1 cellular context compared by ENCODE assay signal in the genomic region with DNA sequence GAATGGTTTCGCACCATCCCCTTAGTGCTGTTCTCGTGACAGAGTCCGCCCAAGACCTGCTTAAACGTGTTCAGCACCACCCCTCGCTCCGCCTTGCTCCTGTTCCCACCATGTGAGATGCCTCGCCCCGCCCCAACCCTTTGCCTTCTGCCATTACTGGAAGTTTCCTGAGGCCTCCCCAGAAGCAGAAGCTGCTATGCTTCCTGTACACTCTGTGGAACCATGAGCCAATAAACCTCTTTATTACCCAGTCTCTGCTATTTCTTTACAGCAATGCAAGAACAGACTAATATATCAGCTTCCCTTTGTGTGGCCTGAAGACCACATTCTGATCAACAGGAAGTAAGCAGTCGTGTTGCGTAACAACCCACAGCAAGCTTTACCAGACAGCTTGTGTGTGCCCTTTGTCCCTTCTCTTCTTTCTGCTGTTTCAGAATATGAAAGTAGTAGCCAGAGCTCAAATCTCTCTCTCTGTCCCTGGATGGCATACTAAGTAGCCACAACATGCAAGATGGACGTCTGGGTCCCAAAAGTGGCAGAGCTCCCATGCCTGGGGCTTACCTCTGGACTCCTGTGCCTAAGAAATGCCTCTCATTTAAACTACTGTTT.
TF ChIP-seq lines count a peak whose summit lies in the region.

No MANE protein-coding gene starts in this region.

TF ChIP-seq in HepG2, 621 proteins besides CTCF, POLR2A, EP300 and RAD21 (continued from another document and continues in another):
- TF ChIP-seq, protein P1, sequence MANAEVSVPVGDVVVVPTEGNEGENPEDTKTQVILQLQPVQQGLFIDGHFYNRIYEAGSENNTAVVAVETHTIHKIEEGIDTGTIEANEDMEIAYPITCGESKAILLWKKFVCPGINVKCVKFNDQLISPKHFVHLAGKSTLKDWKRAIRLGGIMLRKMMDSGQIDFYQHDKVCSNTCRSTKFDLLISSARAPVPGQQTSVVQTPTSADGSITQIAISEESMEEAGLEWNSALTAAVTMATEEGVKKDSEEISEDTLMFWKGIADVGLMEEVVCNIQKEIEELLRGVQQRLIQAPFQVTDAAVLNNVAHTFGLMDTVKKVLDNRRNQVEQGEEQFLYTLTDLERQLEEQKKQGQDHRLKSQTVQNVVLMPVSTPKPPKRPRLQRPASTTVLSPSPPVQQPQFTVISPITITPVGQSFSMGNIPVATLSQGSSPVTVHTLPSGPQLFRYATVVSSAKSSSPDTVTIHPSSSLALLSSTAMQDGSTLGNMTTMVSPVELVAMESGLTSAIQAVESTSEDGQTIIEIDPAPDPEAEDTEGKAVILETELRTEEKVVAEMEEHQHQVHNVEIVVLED (CRISPR knock-in tag; IDR thresholded peaks at IDR 0.05; ENCODE audit: borderline replicate concordance): no peak
- TF ChIP-seq ZNF432 (CRISPR knock-in tag; IDR thresholded peaks at IDR 0.05; ENCODE audit: borderline replicate concordance) (no peak), NKX3-1 (CRISPR knock-in tag; IDR thresholded peaks at IDR 0.05) (no peak), ZNF740 (CRISPR knock-in tag; IDR thresholded peaks at IDR 0.05) (no peak), ZNF598 (CRISPR knock-in tag; IDR thresholded peaks at IDR 0.05; ENCODE audit: borderline replicate concordance) (no peak), REST (IDR thresholded peaks at IDR 0.05; ENCODE audit: borderline replicate concordance in 1 of 2, low read depth in 1 of 2, low read length in 2 of 2) (no peak), ZNF570 (CRISPR knock-in tag; IDR thresholded peaks at IDR 0.05; ENCODE audit: borderline replicate concordance) (no peak), MAFF (IDR thresholded peaks at IDR 0.05; ENCODE audit: low read depth, low read length) (no peak), KLF13 (CRISPR knock-in tag; IDR thresholded peaks at IDR 0.05) (no peak), ZNF770 (CRISPR knock-in tag; IDR thresholded peaks at IDR 0.05) (no peak), BATF2 (CRISPR knock-in tag; IDR thresholded peaks at IDR 0.05) (no peak), BRCA1 (CRISPR knock-in tag; IDR thresholded peaks at IDR 0.05) (no peak), HIVEP1 (CRISPR knock-in tag; IDR thresholded peaks at IDR 0.05) (no peak), SSRP1 (CRISPR knock-in tag; IDR thresholded peaks at IDR 0.05) (no peak), CCAR2 (optimal IDR thresholded peaks at IDR 0.05; ENCODE audit: low read depth, low read length) (no peak), ZNF230 (CRISPR knock-in tag; IDR thresholded peaks at IDR 0.05) (no peak), ZNF235 (CRISPR knock-in tag; IDR thresholded peaks at IDR 0.05; ENCODE audit: borderline replicate concordance) (no peak), ZNF772 (CRISPR knock-in tag; IDR thresholded peaks at IDR 0.05) (peak; percentile 83), RXRA (CRISPR knock-in tag; IDR thresholded peaks at IDR 0.05) (no peak; the same call in 1 of the 2 replicates), HNRNPK (IDR thresholded peaks at IDR 0.05; ENCODE audit: low read depth, low read length, poor library complexity, severe bottlenecking) (no peak), U2AF1 (optimal IDR thresholded peaks at IDR 0.05; ENCODE audit: low read depth, low read length) (no peak), SYNCRIP (IDR thresholded peaks at IDR 0.05; ENCODE audit: insufficient read depth, low read depth, low read length) (no peak), ZNF563 (CRISPR knock-in tag; IDR thresholded peaks at IDR 0.05) (no peak), ISX (CRISPR knock-in tag; conservative IDR thresholded peaks at IDR 0.05) (no peak), ZNF503 (CRISPR knock-in tag; IDR thresholded peaks at IDR 0.05) (no peak), ZBTB46 (CRISPR knock-in tag; IDR thresholded peaks at IDR 0.05; ENCODE audit: borderline replicate concordance) (no peak), AKAP8 (CRISPR knock-in tag; IDR thresholded peaks at IDR 0.05) (no peak), FOXA1 (IDR thresholded peaks at IDR 0.05) (no peak), FOXA1 (CRISPR knock-in tag; IDR thresholded peaks at IDR 0.05) (peak; percentile 46; the same call in 1 of the 2 replicates), PPARG (CRISPR knock-in tag; conservative IDR thresholded peaks at IDR 0.05) (peak; percentile 68), SOX13 (IDR thresholded peaks at IDR 0.05) (no peak), SOX13 (CRISPR knock-in tag; conservative IDR thresholded peaks at IDR 0.05 in 1 of 2, IDR thresholded peaks at IDR 0.05 in 1 of 2) (peak in 1 of 2 experiments; percentile 80; a peak in 2 of 4 replicates), ZSCAN29 (CRISPR knock-in tag; conservative IDR thresholded peaks at IDR 0.05) (no peak), ZNF737 (CRISPR knock-in tag; IDR thresholded peaks at IDR 0.05; ENCODE audit: borderline replicate concordance) (no peak), ZNF496 (CRISPR knock-in tag; IDR thresholded peaks at IDR 0.05; ENCODE audit: insufficient replicate concordance) (no peak), BHLHE40 (IDR thresholded peaks at IDR 0.05; ENCODE audit: low read length) (no peak), ZFP36L2 (CRISPR knock-in tag; IDR thresholded peaks at IDR 0.05) (no peak), ZNF768 (CRISPR knock-in tag; IDR thresholded peaks at IDR 0.05) (no peak), MXD3 (CRISPR knock-in tag; IDR thresholded peaks at IDR 0.05) (no peak), NRL (CRISPR knock-in tag; IDR thresholded peaks at IDR 0.05; ENCODE audit: borderline replicate concordance) (no peak), ZFP62 (CRISPR knock-in tag; IDR thresholded peaks at IDR 0.05) (no peak), ATM (IDR thresholded peaks at IDR 0.05; ENCODE audit: borderline replicate concordance) (no peak), MEIS1 (CRISPR knock-in tag; IDR thresholded peaks at IDR 0.05; ENCODE audit: borderline replicate concordance) (no peak), TAF15 (IDR thresholded peaks at IDR 0.05; ENCODE audit: low read depth, low read length, poor library complexity, severe bottlenecking) (no peak), DBP (CRISPR knock-in tag; IDR thresholded peaks at IDR 0.05; ENCODE audit: not compliant biosample characterization) (no peak), SOX6 (IDR thresholded peaks at IDR 0.05) (no peak), SOX6 (CRISPR knock-in tag; IDR thresholded peaks at IDR 0.05) (peak; percentile 80)
- TF ChIP-seq, protein P2, sequence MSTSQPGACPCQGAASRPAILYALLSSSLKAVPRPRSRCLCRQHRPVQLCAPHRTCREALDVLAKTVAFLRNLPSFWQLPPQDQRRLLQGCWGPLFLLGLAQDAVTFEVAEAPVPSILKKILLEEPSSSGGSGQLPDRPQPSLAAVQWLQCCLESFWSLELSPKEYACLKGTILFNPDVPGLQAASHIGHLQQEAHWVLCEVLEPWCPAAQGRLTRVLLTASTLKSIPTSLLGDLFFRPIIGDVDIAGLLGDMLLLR (CRISPR knock-in tag; IDR thresholded peaks at IDR 0.05): no peak
- TF ChIP-seq, protein P3, sequence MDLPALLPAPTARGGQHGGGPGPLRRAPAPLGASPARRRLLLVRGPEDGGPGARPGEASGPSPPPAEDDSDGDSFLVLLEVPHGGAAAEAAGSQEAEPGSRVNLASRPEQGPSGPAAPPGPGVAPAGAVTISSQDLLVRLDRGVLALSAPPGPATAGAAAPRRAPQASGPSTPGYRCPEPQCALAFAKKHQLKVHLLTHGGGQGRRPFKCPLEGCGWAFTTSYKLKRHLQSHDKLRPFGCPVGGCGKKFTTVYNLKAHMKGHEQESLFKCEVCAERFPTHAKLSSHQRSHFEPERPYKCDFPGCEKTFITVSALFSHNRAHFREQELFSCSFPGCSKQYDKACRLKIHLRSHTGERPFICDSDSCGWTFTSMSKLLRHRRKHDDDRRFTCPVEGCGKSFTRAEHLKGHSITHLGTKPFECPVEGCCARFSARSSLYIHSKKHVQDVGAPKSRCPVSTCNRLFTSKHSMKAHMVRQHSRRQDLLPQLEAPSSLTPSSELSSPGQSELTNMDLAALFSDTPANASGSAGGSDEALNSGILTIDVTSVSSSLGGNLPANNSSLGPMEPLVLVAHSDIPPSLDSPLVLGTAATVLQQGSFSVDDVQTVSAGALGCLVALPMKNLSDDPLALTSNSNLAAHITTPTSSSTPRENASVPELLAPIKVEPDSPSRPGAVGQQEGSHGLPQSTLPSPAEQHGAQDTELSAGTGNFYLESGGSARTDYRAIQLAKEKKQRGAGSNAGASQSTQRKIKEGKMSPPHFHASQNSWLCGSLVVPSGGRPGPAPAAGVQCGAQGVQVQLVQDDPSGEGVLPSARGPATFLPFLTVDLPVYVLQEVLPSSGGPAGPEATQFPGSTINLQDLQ (CRISPR knock-in tag; IDR thresholded peaks at IDR 0.05): no peak
